In genomic region chr5:1642621-1643061, GRCh38 we compare ENCODE assay signal across 26 cellular contexts.
"Had no signal": no experiment of that assay in that cellular context is flagged by ENCODE, and none has a peak within 500 bp of the region (broad histone marks: within the 10 kb centered on the region; RNA-seq: fewer than 3 reads in every experiment).

No MANE protein-coding gene starts in this region.

- H3K4me3 Mint-ChIP-seq: activated CD8-positive, alpha-beta memory T cell treated with anti-CD3 and anti-CD28 coated beads, Interleukin-2, amount 10 ng/mL, durations not matched to agents 7 days and 5 days; activated CD8-positive, alpha-beta T cell treated with anti-CD3 and anti-CD28 coated beads, Interleukin-2, amount 10 ng/mL, durations not matched to agents 7 days and 5 days; activated naive CD8-positive, alpha-beta T cell; dendritic cell treated with granulocyte-macrophage colony-stimulating factor and Interleukin-4, amounts not matched to agents 40 ng/mL and 50 ng/mL, for 4 days; endodermal cell; natural killer cell treated with Interleukin-12 subunit alpha and Interleukin-12 subunit beta and Interleukin-15 and Interleukin-18, amount 100 ng/mL, for 72 hours; stimulated activated memory B cell treated with anti-CD40 and anti-IgM and Interleukin-4, amounts not matched to agents 10 μg/mL and 1 μg/mL and 100 μg/mL, for 72 hours; stimulated activated naive CD8-positive, alpha-beta T cell treated with anti-CD3 and anti-CD28 coated beads, Interleukin-15, amount 100 ng/mL, for 72 hours had no signal

- DNase-seq: activated CD8-positive, alpha-beta memory T cell treated with anti-CD3 and anti-CD28 coated beads, Interleukin-2, amount 10 ng/mL, durations not matched to agents 7 days and 5 days; activated CD8-positive, alpha-beta T cell treated with anti-CD3 and anti-CD28 coated beads, Interleukin-2, amount 10 ng/mL, durations not matched to agents 7 days and 5 days; activated naive CD4-positive, alpha-beta T cell treated with Interleukin-2 at 50 U/mL for 16 hours; activated T-cell treated with anti-CD3 and anti-CD28 coated beads, Interleukin-2, amount 50 U/mL, for 48 hours; foreskin fibroblast; kidney glomerular epithelial cell; mucosa of descending colon; stimulated activated CD4-positive, alpha-beta T cell treated with anti-CD3 and anti-CD28 coated beads, Interleukin-4, amount 100 ng/mL, for 24 hours; stimulated activated naive CD8-positive, alpha-beta T cell treated with anti-CD3 and anti-CD28 coated beads, Interleukin-15, amount 100 ng/mL, for 72 hours; substantia nigra; T-helper 2 cell; upper lobe of left lung had no signal

- H3K36me3 Mint-ChIP-seq: activated CD8-positive, alpha-beta memory T cell treated with anti-CD3 and anti-CD28 coated beads, Interleukin-2, amount 10 ng/mL, durations not matched to agents 7 days and 5 days; brain; natural killer cell treated with Interleukin-12 subunit alpha and Interleukin-12 subunit beta and Interleukin-15 and Interleukin-18, amount 100 ng/mL, for 72 hours; stimulated activated memory B cell treated with anti-CD40 and anti-IgM and Interleukin-4, amounts not matched to agents 10 μg/mL and 1 μg/mL and 100 μg/mL, for 72 hours had no signal

- H3K9me3 ChIP-seq: ascending aorta, mucosa of descending colon, upper lobe of left lung had no signal

- H3K27ac Mint-ChIP-seq: activated CD8-positive, alpha-beta memory T cell treated with anti-CD3 and anti-CD28 coated beads, Interleukin-2, amount 10 ng/mL, durations not matched to agents 7 days and 5 days; activated CD8-positive, alpha-beta T cell treated with anti-CD3 and anti-CD28 coated beads, Interleukin-2, amount 10 ng/mL, durations not matched to agents 7 days and 5 days; activated naive CD8-positive, alpha-beta T cell; activated T-helper 2 cell treated with anti-CD3 and anti-CD28 coated beads, Interferon-gamma antibody, Interleukin-2, Interleukin-4, amounts not matched to agents 10 μg/mL and 5 μg/mL and 100 μg/mL, durations not matched to agents 14 hours and 24 hours and 36 hours; dendritic cell treated with granulocyte-macrophage colony-stimulating factor and Interleukin-4, amounts not matched to agents 40 ng/mL and 50 ng/mL, for 4 days; endodermal cell; progenitor cell of endocrine pancreas; stimulated activated memory B cell treated with anti-CD40 and anti-IgM and Interleukin-4, amounts not matched to agents 10 μg/mL and 1 μg/mL and 100 μg/mL, for 72 hours; stimulated activated naive CD8-positive, alpha-beta T cell treated with anti-CD3 and anti-CD28 coated beads, Interleukin-15, amount 100 ng/mL, for 72 hours had no signal

- H3K36me3 ChIP-seq: ascending aorta, cardiac muscle cell, upper lobe of left lung had no signal

- H3K9me3 Mint-ChIP-seq: activated T-helper 2 cell treated with anti-CD3 and anti-CD28 coated beads, Interferon-gamma antibody, Interleukin-2, Interleukin-4, amounts not matched to agents 10 μg/mL and 5 μg/mL and 100 μg/mL, durations not matched to agents 14 hours and 24 hours and 36 hours; dendritic cell treated with granulocyte-macrophage colony-stimulating factor and Interleukin-4, amounts not matched to agents 40 ng/mL and 50 ng/mL, for 4 days; endodermal cell; natural killer cell treated with Interleukin-12 subunit alpha and Interleukin-12 subunit beta and Interleukin-15 and Interleukin-18, amount 100 ng/mL, for 72 hours; stimulated activated memory B cell treated with anti-CD40 and anti-IgM and Interleukin-4, amounts not matched to agents 10 μg/mL and 1 μg/mL and 100 μg/mL, for 72 hours; stimulated activated naive CD8-positive, alpha-beta T cell treated with anti-CD3 and anti-CD28 coated beads, Interleukin-15, amount 100 ng/mL, for 72 hours had no signal

- H3K27ac ChIP-seq: ascending aorta, cardiac muscle cell, skin epidermis, upper lobe of left lung had no signal

- ATAC-seq: activated CD8-positive, alpha-beta memory T cell treated with anti-CD3 and anti-CD28 coated beads, Interleukin-2, amount 10 ng/mL, durations not matched to agents 7 days and 5 days; activated CD8-positive, alpha-beta T cell treated with anti-CD3 and anti-CD28 coated beads, Interleukin-2, amount 10 ng/mL, durations not matched to agents 7 days and 5 days; esophagus mucosa; left lobe of liver; mucosa of descending colon; natural killer cell treated with Interleukin-12 subunit alpha and Interleukin-12 subunit beta and Interleukin-15 and Interleukin-18, amount 100 ng/mL, for 72 hours; sciatic nerve; stimulated activated memory B cell treated with anti-CD40 and anti-IgM and Interleukin-4, amounts not matched to agents 10 μg/mL and 1 μg/mL and 100 μg/mL, for 72 hours; stimulated activated naive CD8-positive, alpha-beta T cell treated with anti-CD3 and anti-CD28 coated beads, Interleukin-15, amount 100 ng/mL, for 72 hours had no signal

- H3K4me3 ChIP-seq: ascending aorta, cardiac muscle cell, mucosa of descending colon, skin epidermis, upper lobe of left lung had no signal
